1 cellular context compared by ENCODE assay signal in genomic region chr3:39051649-39052557, GRCh38.
TF ChIP-seq lines count a peak whose summit lies in the region.

Gene SCN11A, minus strand, starts transcription at chr3:39051944. Its CDS starts 101,582 bp downstream, at chr3:38950362.
Gene WDR48, plus strand, starts transcription at chr3:39052016. Its CDS starts 10 bp downstream, at chr3:39052026.

TF ChIP-seq in GM23338, 12 proteins besides CTCF, POLR2A, EP300 and RAD21 (continued from another document):
- TF ChIP-seq REST (IDR thresholded peaks at IDR 0.05; ENCODE audit: unreplicated experiment) (peak; percentile 12), STAT1 (IDR thresholded peaks at IDR 0.05; ENCODE audit: unreplicated experiment) (no peak), POLR2AphosphoS5 (IDR thresholded peaks at IDR 0.05; ENCODE audit: low read depth) (peak; percentile 99), CREB1 (CRISPR knock-in tag; IDR thresholded peaks at IDR 0.05; ENCODE audit: low read depth) (peak; percentile 95)
